8 cellular contexts compared by ENCODE assay signal in genomic region chr12:52741378-52742195, GRCh38. TPM values are rescaled to one million over a fixed set of nuclear protein-coding genes. Genes with fewer than 3 reads are reported as not detected.
A peak's percentile ranks its signal among the peaks of the same experiment; 100 is the strongest.
DNase-seq lines count a peak whose midpoint lies in the region; ATAC-seq and TF ChIP-seq lines count a peak whose summit lies in the region.

No MANE protein-coding gene starts in this region.

- no peak overlapping the region for H3K4me2 ChIP-seq in PC-9

- H3K27ac ChIP-seq in PC-9, result no peak overlapping the region

- no peaks in the 10 kb centered on the region for H3K79me2 ChIP-seq in PC-9 (ENCODE audit: low read depth)

- no peak for ATAC-seq in HG03045 (IDR thresholded peaks at IDR 0.05; ENCODE audit: unreplicated experiment)

- H3K9me3 ChIP-seq in PC-9 (ENCODE audit: insufficient read depth, low read depth), result no peaks in the 10 kb centered on the region

- CTCF ChIA-PET in PC-9 (lab: Charles Lee), result no interaction called here

- no peaks in the 10 kb centered on the region for H4K20me1 ChIP-seq in PC-9 (ENCODE audit: insufficient read depth)

- H3F3A ChIP-seq in PC-9 (ENCODE audit: insufficient read depth, low read depth), result no peaks in the 10 kb centered on the region

- no TSS peak for BruUV-seq in PC-9 (replicated peaks; lab: Mats Ljungman, UMichigan)

- no peaks in the 10 kb centered on the region for H3K36me3 ChIP-seq in PC-9 (ENCODE audit: low read depth)

- no peaks in the 10 kb centered on the region for H3K9me2 ChIP-seq in PC-9 (ENCODE audit: insufficient read depth)

- H3K4me1 ChIP-seq in PC-9 (replicated peaks; ENCODE audit: insufficient read depth), result no peaks in the 10 kb centered on the region

- peak; percentile 62 for DNase-seq in GM13977 (ENCODE audit: low spot score)
- peak; percentile 53 to 69 for DNase-seq in PC-9
- peak; percentile 27 for DNase-seq in activated effector memory CD4-positive, alpha-beta T cell treated with Interleukin-2 at 50 U/mL for 16 hours
- peak; percentile 25 for DNase-seq in iPS DF 19.7 (ENCODE audit: low read depth, low spot score)
- peak; percentile 16 to 58 for DNase-seq in stimulated activated CD4-positive, alpha-beta T cell treated with anti-CD3 and anti-CD28 coated beads, Interleukin-4, amount 100 ng/mL, for 4 hours
- DNase-seq in DMS153 treated with DMSO at 0.1 percent for 48 hours (lab: John Stamatoyannopoulos, UW; ENCODE audit: unreplicated experiment), result no peak
- DNase-seq in DMS79 (lab: John Stamatoyannopoulos, UW), result no peak

- no peaks in the 10 kb centered on the region for H3K27me3 ChIP-seq in PC-9 (ENCODE audit: insufficient read depth, low read depth)

- intact Hi-C loops in PC-9 (cut with micrococcal nuclease; ENCODE audit: unreplicated experiment), result loop anchor here (5.0 kb wide), 1 partner anchor 126 kb away; no protein-coding TSS in a partner anchor

- no peak for TF ChIP-seq CTCF in GM13977 (IDR thresholded peaks at IDR 0.05; ENCODE audit: extremely low read depth, insufficient read depth, missing control alignments)
- no peak for TF ChIP-seq CTCF in PC-9 (conservative IDR thresholded peaks at IDR 0.05)

- POLR2A ChIA-PET in PC-9 (lab: Charles Lee; ENCODE audit: unreplicated experiment), result no interaction called here

- no peak overlapping the region for H2AFZ ChIP-seq in PC-9

- in situ Hi-C loops in GM13977 (cut with MboI; ENCODE audit: low pct_unique_long_range_greater_than_20kb, low sequenced_read_pairs, unreplicated experiment), result no loop called here

- no peak overlapping the region for H3K4me3 ChIP-seq in PC-9

RNA-seq across cellular contexts. Expression of gene KRT76, which starts 35.6 kb away (rescaled TPM):
- total RNA-seq in PC-9 (2021), result not detected in 2 replicates

RNA-seq across cellular contexts. Expression of gene KRT77, which starts 38.3 kb away (rescaled TPM):
- not detected in 2 replicates for total RNA-seq in PC-9 (2021)

RNA-seq across cellular contexts. Expression of gene KRT3, which starts 54.3 kb away (rescaled TPM):
- 0.24 and 0.73 TPM in 2 replicates for total RNA-seq in PC-9 (2021)

Comparison
In these comparisons a context has a peak if more than half of its experiments do, and no peak if none do; other contexts are left out.
1. DNase-seq: peak in GM13977 (single experiment), PC-9 (2 of 2), activated effector memory CD4-positive, alpha-beta T cell treated with Interleukin-2 at 50 U/mL for 16 hours (single experiment), iPS DF 19.7 (single experiment) and stimulated activated CD4-positive, alpha-beta T cell treated with anti-CD3 and anti-CD28 coated beads, Interleukin-4, amount 100 ng/mL, for 4 hours (2 of 2); none in DMS153 treated with DMSO at 0.1 percent for 48 hours (single experiment) and DMS79 (single experiment).